In genomic region chr4:47837582-47838294, GRCh38 we compare ENCODE assay signal across 2 cellular contexts.
A peak's percentile ranks its signal among the peaks of the same experiment; 100 is the strongest.
TF ChIP-seq lines count a peak whose summit lies in the region.

A gene with protein sequence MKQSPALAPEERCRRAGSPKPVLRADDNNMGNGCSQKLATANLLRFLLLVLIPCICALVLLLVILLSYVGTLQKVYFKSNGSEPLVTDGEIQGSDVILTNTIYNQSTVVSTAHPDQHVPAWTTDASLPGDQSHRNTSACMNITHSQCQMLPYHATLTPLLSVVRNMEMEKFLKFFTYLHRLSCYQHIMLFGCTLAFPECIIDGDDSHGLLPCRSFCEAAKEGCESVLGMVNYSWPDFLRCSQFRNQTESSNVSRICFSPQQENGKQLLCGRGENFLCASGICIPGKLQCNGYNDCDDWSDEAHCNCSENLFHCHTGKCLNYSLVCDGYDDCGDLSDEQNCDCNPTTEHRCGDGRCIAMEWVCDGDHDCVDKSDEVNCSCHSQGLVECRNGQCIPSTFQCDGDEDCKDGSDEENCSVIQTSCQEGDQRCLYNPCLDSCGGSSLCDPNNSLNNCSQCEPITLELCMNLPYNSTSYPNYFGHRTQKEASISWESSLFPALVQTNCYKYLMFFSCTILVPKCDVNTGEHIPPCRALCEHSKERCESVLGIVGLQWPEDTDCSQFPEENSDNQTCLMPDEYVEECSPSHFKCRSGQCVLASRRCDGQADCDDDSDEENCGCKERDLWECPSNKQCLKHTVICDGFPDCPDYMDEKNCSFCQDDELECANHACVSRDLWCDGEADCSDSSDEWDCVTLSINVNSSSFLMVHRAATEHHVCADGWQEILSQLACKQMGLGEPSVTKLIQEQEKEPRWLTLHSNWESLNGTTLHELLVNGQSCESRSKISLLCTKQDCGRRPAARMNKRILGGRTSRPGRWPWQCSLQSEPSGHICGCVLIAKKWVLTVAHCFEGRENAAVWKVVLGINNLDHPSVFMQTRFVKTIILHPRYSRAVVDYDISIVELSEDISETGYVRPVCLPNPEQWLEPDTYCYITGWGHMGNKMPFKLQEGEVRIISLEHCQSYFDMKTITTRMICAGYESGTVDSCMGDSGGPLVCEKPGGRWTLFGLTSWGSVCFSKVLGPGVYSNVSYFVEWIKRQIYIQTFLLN (minus strand): TSS chr4:47838067. CDS start chr4:47837949, 118 bp downstream.

TF ChIP-seq in HEK293T, 16 proteins besides CTCF, POLR2A, EP300 and RAD21 (continued from another document):
- TF ChIP-seq, protein P1, sequence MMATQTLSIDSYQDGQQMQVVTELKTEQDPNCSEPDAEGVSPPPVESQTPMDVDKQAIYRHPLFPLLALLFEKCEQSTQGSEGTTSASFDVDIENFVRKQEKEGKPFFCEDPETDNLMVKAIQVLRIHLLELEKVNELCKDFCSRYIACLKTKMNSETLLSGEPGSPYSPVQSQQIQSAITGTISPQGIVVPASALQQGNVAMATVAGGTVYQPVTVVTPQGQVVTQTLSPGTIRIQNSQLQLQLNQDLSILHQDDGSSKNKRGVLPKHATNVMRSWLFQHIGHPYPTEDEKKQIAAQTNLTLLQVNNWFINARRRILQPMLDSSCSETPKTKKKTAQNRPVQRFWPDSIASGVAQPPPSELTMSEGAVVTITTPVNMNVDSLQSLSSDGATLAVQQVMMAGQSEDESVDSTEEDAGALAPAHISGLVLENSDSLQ (IDR thresholded peaks at IDR 0.05): no peak
- TF ChIP-seq FOXM1 (IDR thresholded peaks at IDR 0.05; ENCODE audit: borderline replicate concordance) (no peak), FOXK2 (IDR thresholded peaks at IDR 0.05) (no peak)

TF ChIP-seq in HepG2, 621 proteins besides CTCF, POLR2A, EP300 and RAD21 (continued from another document):
- TF ChIP-seq, protein P2, sequence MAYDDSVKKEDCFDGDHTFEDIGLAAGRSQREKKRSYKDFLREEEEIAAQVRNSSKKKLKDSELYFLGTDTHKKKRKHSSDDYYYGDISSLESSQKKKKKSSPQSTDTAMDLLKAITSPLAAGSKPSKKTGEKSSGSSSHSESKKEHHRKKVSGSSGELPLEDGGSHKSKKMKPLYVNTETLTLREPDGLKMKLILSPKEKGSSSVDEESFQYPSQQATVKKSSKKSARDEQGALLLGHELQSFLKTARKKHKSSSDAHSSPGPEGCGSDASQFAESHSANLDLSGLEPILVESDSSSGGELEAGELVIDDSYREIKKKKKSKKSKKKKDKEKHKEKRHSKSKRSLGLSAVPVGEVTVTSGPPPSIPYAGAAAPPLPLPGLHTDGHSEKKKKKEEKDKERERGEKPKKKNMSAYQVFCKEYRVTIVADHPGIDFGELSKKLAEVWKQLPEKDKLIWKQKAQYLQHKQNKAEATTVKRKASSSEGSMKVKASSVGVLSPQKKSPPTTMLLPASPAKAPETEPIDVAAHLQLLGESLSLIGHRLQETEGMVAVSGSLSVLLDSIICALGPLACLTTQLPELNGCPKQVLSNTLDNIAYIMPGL (CRISPR knock-in tag; IDR thresholded peaks at IDR 0.05; ENCODE audit: borderline replicate concordance in 1 of 2, low read depth in 1 of 2): 0 out of 4 replicates have a peak, but pooled peaks of 1 of the 2 experiments have one; percentile 5
- TF ChIP-seq AGO2 (optimal IDR thresholded peaks at IDR 0.05; ENCODE audit: low read depth, low read length) (peak; percentile 96), AHDC1 (CRISPR knock-in tag; IDR thresholded peaks at IDR 0.05; ENCODE audit: borderline replicate concordance) (peak; percentile 37; the same call in 1 of the 2 replicates), SNAPC5 (CRISPR knock-in tag; IDR thresholded peaks at IDR 0.05; ENCODE audit: borderline replicate concordance) (no peak), TGIF2 (CRISPR knock-in tag; IDR thresholded peaks at IDR 0.05) (0 out of 2 replicates have a peak, but pooled peaks have one; percentile 4), ZNF670 (CRISPR knock-in tag; IDR thresholded peaks at IDR 0.05; ENCODE audit: borderline replicate concordance) (0 out of 2 replicates have a peak, but pooled peaks have one; percentile 30), ZNF232 (CRISPR knock-in tag; IDR thresholded peaks at IDR 0.05; ENCODE audit: borderline replicate concordance) (no peak), ZNF563 (CRISPR knock-in tag; IDR thresholded peaks at IDR 0.05) (0 out of 2 replicates have a peak, but pooled peaks have one; percentile 47), ZSCAN30 (CRISPR knock-in tag; IDR thresholded peaks at IDR 0.05) (no peak), ZNF550 (CRISPR knock-in tag; IDR thresholded peaks at IDR 0.05; ENCODE audit: borderline replicate concordance) (no peak), RBM22 (optimal IDR thresholded peaks at IDR 0.05; ENCODE audit: low read length) (peak; percentile 55), NR2F6 (IDR thresholded peaks at IDR 0.05) (no peak), NR2F6 (CRISPR knock-in tag; IDR thresholded peaks at IDR 0.05) (no peak), KDM2A (CRISPR knock-in tag; IDR thresholded peaks at IDR 0.05; ENCODE audit: borderline replicate concordance, low read depth) (peak; percentile 76)
- TF ChIP-seq, protein P3, sequence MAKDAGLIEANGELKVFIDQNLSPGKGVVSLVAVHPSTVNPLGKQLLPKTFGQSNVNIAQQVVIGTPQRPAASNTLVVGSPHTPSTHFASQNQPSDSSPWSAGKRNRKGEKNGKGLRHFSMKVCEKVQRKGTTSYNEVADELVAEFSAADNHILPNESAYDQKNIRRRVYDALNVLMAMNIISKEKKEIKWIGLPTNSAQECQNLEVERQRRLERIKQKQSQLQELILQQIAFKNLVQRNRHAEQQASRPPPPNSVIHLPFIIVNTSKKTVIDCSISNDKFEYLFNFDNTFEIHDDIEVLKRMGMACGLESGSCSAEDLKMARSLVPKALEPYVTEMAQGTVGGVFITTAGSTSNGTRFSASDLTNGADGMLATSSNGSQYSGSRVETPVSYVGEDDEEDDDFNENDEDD (CRISPR knock-in tag; IDR thresholded peaks at IDR 0.05; ENCODE audit: borderline replicate concordance): no peak
- TF ChIP-seq, protein P4, sequence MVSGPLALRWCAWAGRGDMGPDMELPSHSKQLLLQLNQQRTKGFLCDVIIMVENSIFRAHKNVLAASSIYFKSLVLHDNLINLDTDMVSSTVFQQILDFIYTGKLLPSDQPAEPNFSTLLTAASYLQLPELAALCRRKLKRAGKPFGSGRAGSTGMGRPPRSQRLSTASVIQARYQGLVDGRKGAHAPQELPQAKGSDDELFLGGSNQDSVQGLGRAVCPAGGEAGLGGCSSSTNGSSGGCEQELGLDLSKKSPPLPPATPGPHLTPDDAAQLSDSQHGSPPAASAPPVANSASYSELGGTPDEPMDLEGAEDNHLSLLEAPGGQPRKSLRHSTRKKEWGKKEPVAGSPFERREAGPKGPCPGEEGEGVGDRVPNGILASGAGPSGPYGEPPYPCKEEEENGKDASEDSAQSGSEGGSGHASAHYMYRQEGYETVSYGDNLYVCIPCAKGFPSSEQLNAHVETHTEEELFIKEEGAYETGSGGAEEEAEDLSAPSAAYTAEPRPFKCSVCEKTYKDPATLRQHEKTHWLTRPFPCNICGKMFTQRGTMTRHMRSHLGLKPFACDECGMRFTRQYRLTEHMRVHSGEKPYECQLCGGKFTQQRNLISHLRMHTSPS (CRISPR knock-in tag; IDR thresholded peaks at IDR 0.05; ENCODE audit: low read depth): peak; percentile 24; the same call in 1 of the 2 replicates
- TF ChIP-seq, protein P5, sequence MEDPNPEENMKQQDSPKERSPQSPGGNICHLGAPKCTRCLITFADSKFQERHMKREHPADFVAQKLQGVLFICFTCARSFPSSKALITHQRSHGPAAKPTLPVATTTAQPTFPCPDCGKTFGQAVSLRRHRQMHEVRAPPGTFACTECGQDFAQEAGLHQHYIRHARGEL (CRISPR knock-in tag; IDR thresholded peaks at IDR 0.05): no peak
TF ChIP-seq in HepG2: peak in this region for 9.
